In the genomic region with DNA sequence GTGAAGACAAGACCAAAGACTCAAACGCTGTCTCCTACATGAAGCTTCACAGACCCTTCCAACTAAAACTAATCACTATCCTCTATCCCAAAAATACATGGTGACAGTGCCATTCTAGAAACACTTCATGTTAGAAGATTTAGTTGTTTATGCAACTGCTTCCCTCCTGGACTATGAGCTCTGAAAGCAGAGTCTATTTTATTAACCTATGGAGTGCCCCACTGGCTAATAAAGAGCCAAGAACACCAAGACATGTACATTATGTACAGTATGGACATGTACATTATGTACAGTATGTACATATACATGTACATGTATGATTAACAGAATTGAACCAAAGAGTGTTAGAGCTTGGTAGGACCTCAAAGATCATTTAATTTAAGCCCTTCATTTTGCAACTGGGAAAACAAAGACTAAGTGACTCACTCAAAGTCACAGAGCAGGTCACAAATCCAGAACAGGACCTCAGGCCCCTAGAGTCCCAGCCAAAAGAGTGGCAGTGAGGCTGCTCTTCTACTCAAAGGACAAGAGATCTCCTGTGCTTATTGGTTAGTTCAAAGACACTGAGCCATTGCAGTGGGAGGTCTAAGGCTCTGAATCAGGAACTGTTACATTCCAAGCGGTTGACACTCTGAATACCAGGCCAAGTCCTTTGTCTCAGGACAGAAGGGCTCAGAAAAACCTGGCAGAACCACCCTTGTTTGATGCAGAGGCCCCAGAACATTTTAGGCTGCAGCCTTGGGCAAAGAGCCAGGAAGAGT, we compare ENCODE assay signal across 12 cellular contexts.
DNase-seq lines count a peak whose midpoint lies in the region; ATAC-seq and TF ChIP-seq lines count a peak whose summit lies in the region.
"Had no signal": no experiment of that assay in that cellular context is flagged by ENCODE, and none has a peak within 500 bp of the region (broad histone marks: within the 10 kb centered on the region; RNA-seq: fewer than 3 reads in every experiment).

No MANE protein-coding gene starts in this region.

- no peak overlapping the region for H2AK5ac ChIP-seq in mesendoderm (ENCODE audit: low read length)

- H3K9me3 ChIP-seq in NT2/D1 (ENCODE audit: insufficient read depth, low read length): no peaks in the 10 kb centered on the region

- peak overlapping the region; percentile 72 for H3K27ac ChIP-seq in mesendoderm (ENCODE audit: low read depth, low read length)

- no peaks in the 10 kb centered on the region for H3K27me3 Mint-ChIP-seq in stimulated activated naive B cell treated with anti-CD40 and anti-IgM and Interleukin-4, amounts not matched to agents 10 μg/mL and 1 μg/mL and 100 μg/mL, for 72 hours
- H3K27me3 Mint-ChIP-seq: activated naive CD8-positive, alpha-beta T cell treated with anti-CD3 and anti-CD28 coated beads, Interleukin-2, amount 10 ng/mL, durations not matched to agents 7 days and 5 days; memory B cell had no signal

- ATAC-seq in esophagus mucosa (peak; percentile 98), HG02571 (IDR thresholded peaks at IDR 0.05; ENCODE audit: unreplicated experiment) (no peak)
- no peak for ATAC-seq in stimulated activated naive B cell treated with anti-CD40 and anti-IgM and Interleukin-4, amounts not matched to agents 10 μg/mL and 1 μg/mL and 100 μg/mL, for 72 hours (replicated peaks)

- H4K5ac ChIP-seq in mesendoderm (ENCODE audit: low read length): peak overlapping the region; percentile 86

- no CpG with 5 or more reads among the region's 2 CpGs for WGBS in mesendoderm (ENCODE audit: extremely low coverage, insufficient coverage, low lambda C conversion rate)

- CTCF ChIA-PET in BJ (lab: Yijun Ruan, JAX): interaction anchor here (1.2 kb wide), 1 partner anchor 16 kb away, joined by 6 read pairs; no protein-coding TSS in a partner anchor

- no peaks in the 10 kb centered on the region for H3K27me3 ChIP-seq in BJ (ENCODE audit: control insufficient read depth, insufficient read depth, low read length)
- no peaks in the 10 kb centered on the region for H3K27me3 ChIP-seq in NT2/D1 (ENCODE audit: insufficient read depth, insufficient read length)
- no peaks in the 10 kb centered on the region for H3K27me3 ChIP-seq in mesendoderm (ENCODE audit: insufficient read depth, low read length, poor library complexity)

- no peak overlapping the region for H3K4me3 Mint-ChIP-seq in stimulated activated naive B cell treated with anti-CD40 and anti-IgM and Interleukin-4, amounts not matched to agents 10 μg/mL and 1 μg/mL and 100 μg/mL, for 72 hours
- H3K4me3 Mint-ChIP-seq: activated naive CD8-positive, alpha-beta T cell treated with anti-CD3 and anti-CD28 coated beads, Interleukin-2, amount 10 ng/mL, durations not matched to agents 7 days and 5 days; memory B cell had no signal

- H2BK120ac ChIP-seq in mesendoderm (ENCODE audit: low read depth, low read length): no peak overlapping the region

- peak overlapping the region; percentile 56 for H3K56ac ChIP-seq in mesendoderm (ENCODE audit: low read length)

- H3K79me2 ChIP-seq in mesendoderm (ENCODE audit: control insufficient read depth, insufficient read depth, low read length): no peaks in the 10 kb centered on the region

- TF ChIP-seq CTCF in BJ (IDR thresholded peaks at IDR 0.05; ENCODE audit: insufficient read depth, low read depth, low read length): no peak

- H2BK15ac ChIP-seq in mesendoderm (replicated peaks; ENCODE audit: low read depth): peak overlapping the region; percentile 65

- H3K9ac ChIP-seq in NT2/D1 (ENCODE audit: insufficient read length, low read depth) (no peak overlapping the region), mesendoderm (ENCODE audit: low read length) (no peak overlapping the region)

- peak overlapping the region; percentile 25 for H3K18ac ChIP-seq in mesendoderm (ENCODE audit: low read length)

- peak overlapping the region; percentile 2 for H4K8ac ChIP-seq in mesendoderm (ENCODE audit: low read depth, low read length)

- DNase-seq in BJ (ENCODE audit: low read depth) (peak; percentile 31), NT2/D1 (ENCODE audit: low read depth, low spot score) (peak; percentile 84), mesendoderm (peak; percentile 99), NCI-H2171 treated with DMSO at 0.1 percent for 48 hours (lab: John Stamatoyannopoulos, UW) (no peak), NCI-H1048 (lab: John Stamatoyannopoulos, UW) (no peak)
- no peak for DNase-seq in stimulated activated naive B cell treated with anti-CD40 and anti-IgM and Interleukin-4, amounts not matched to agents 10 μg/mL and 1 μg/mL and 100 μg/mL, for 72 hours
- DNase-seq: activated naive CD8-positive, alpha-beta T cell treated with anti-CD3 and anti-CD28 coated beads, Interleukin-2, amount 10 ng/mL, durations not matched to agents 7 days and 5 days; DND-41; NCI-H1105 had no signal

- H3K79me1 ChIP-seq in mesendoderm (ENCODE audit: low read length): no peaks in the 10 kb centered on the region

- H3K4me3 ChIP-seq in BJ (ENCODE audit: low read depth, low read length) (no peak overlapping the region), NT2/D1 (ENCODE audit: insufficient read length, low read depth) (no peak overlapping the region), mesendoderm (ENCODE audit: low read length) (no peak overlapping the region)

- H3K4ac ChIP-seq in mesendoderm (ENCODE audit: low read depth, low read length): no peak overlapping the region

- no peak overlapping the region for H3K27ac Mint-ChIP-seq in stimulated activated naive B cell treated with anti-CD40 and anti-IgM and Interleukin-4, amounts not matched to agents 10 μg/mL and 1 μg/mL and 100 μg/mL, for 72 hours
- H3K27ac Mint-ChIP-seq: activated naive CD8-positive, alpha-beta T cell treated with anti-CD3 and anti-CD28 coated beads, Interleukin-2, amount 10 ng/mL, durations not matched to agents 7 days and 5 days; memory B cell had no signal

- peaks cover 0 to 7% of the 10 kb centered on the region in 2 donors for H3K9me3 Mint-ChIP-seq in stimulated activated naive B cell treated with anti-CD40 and anti-IgM and Interleukin-4, amounts not matched to agents 10 μg/mL and 1 μg/mL and 100 μg/mL, for 72 hours
- H3K9me3 Mint-ChIP-seq: memory B cell had no signal

- H3K4me1 ChIP-seq in NT2/D1 (ENCODE audit: insufficient read depth, insufficient read length): no peaks in the 10 kb centered on the region
- peaks cover 4% of the 10 kb centered on the region for H3K4me1 ChIP-seq in mesendoderm (ENCODE audit: control insufficient read depth, low read depth, low read length)

- no peaks in the 10 kb centered on the region for H3K36me3 ChIP-seq in BJ (ENCODE audit: control insufficient read depth, insufficient read depth, low read length)
- no peaks in the 10 kb centered on the region for H3K36me3 ChIP-seq in NT2/D1 (ENCODE audit: insufficient read depth, insufficient read length, low read length)
- H3K36me3 ChIP-seq in mesendoderm (ENCODE audit: control insufficient read depth, insufficient read depth, low read length): no peaks in the 10 kb centered on the region

- H3K23ac ChIP-seq in mesendoderm (ENCODE audit: low read length): no peak overlapping the region

- no peak overlapping the region for H3K4me2 ChIP-seq in mesendoderm (ENCODE audit: low read length)

- POLR2A ChIA-PET in BJ (lab: Charles Lee): no interaction called here

- peaks cover 11 to 13% of the 10 kb centered on the region in 2 donors for H3K4me1 Mint-ChIP-seq in stimulated activated naive B cell treated with anti-CD40 and anti-IgM and Interleukin-4, amounts not matched to agents 10 μg/mL and 1 μg/mL and 100 μg/mL, for 72 hours

- H3K36me3 Mint-ChIP-seq in stimulated activated naive B cell treated with anti-CD40 and anti-IgM and Interleukin-4, amounts not matched to agents 10 μg/mL and 1 μg/mL and 100 μg/mL, for 72 hours: peaks cover 16 to 18% of the 10 kb centered on the region in 2 donors

- H2BK5ac ChIP-seq in mesendoderm (ENCODE audit: low read length): peak overlapping the region; percentile 45

Comparison
In these comparisons a context has a peak if more than half of its experiments do, and no peak if none do; other contexts are left out.
1. DNase-seq: peak in BJ (single experiment), NT2/D1 (single experiment) and mesendoderm (single experiment); none in NCI-H2171 treated with DMSO at 0.1 percent for 48 hours (single experiment), NCI-H1048 (single experiment) and stimulated activated naive B cell treated with anti-CD40 and anti-IgM and Interleukin-4, amounts not matched to agents 10 μg/mL and 1 μg/mL and 100 μg/mL, for 72 hours (single experiment).